16 cellular contexts compared by ENCODE assay signal in genomic region chr15:98401029-98401428, GRCh38.
A peak's percentile ranks its signal among the peaks of the same experiment; 100 is the strongest.
DNase-seq lines count a peak whose midpoint lies in the region; ATAC-seq, FAIRE-seq and TF ChIP-seq lines count a peak whose summit lies in the region.
"Had no signal": no experiment of that assay in that cellular context is flagged by ENCODE, and none has a peak within 500 bp of the region (broad histone marks: within the 10 kb centered on the region; RNA-seq: fewer than 3 reads in every experiment).

No MANE protein-coding gene starts in this region.

- H3K4me1 ChIP-seq in HepG2 (ENCODE audit: insufficient read depth, low read length) (peaks cover 6% of the 10 kb centered on the region; the same call in 1 of the 2 replicates), right lobe of liver (no peaks in the 10 kb centered on the region), right atrium auricular region (no peaks in the 10 kb centered on the region)
- H3K4me1 ChIP-seq: BLaER1 had no signal

- intact Hi-C loops in HepG2 (cut with micrococcal nuclease; ENCODE audit: unreplicated experiment) (loop anchor here (5.0 kb wide), 1 partner anchor 1861 kb away; no protein-coding TSS in a partner anchor), right lobe of liver (cut with DNase I) (no loop called here)
- intact Hi-C loops in activated CD4-positive, alpha-beta T cell treated with anti-CD3 and anti-CD28 coated beads, Interleukin-2, amount 10 ng/mL, durations not matched to agents 24 days and 14 days (cut with micrococcal nuclease): no loop called here

- ATAC-seq in HepG2 (no peak), right lobe of liver (no peak), GM18511 (IDR thresholded peaks at IDR 0.05; ENCODE audit: unreplicated experiment) (no peak)
- ATAC-seq: HCT116 had no signal

- DNase-seq in HepG2 (ENCODE audit: low spot score) (no peak), right lobe of liver (no peak), right atrium auricular region (ENCODE audit: low spot score) (peak; percentile 78), renal cortical epithelial cell (ENCODE audit: low read depth) (peak; percentile 91), RPMI8226 (no peak), NCI-H1417 (lab: John Stamatoyannopoulos, UW) (no peak)
- no peak for DNase-seq in activated CD4-positive, alpha-beta T cell treated with anti-CD3 and anti-CD28 coated beads, Interleukin-2, amount 10 ng/mL, durations not matched to agents 24 days and 14 days
- DNase-seq: 8988T; CD8-positive, alpha-beta memory T cell; GF-D8; GM23248; NCI-H2227 treated with DMSO at 0.1 percent for 48 hours; NCI-H526 had no signal

- in situ Hi-C loops in HepG2 (cut with HindIII; ENCODE audit: extremely low pct_ligation_motif_present, low pct_unique_long_range_greater_than_20kb): loop anchor here (25.0 kb wide), 1 partner anchor 489 kb away; no protein-coding TSS in a partner anchor

- H3K36me3 Mint-ChIP-seq in activated CD4-positive, alpha-beta T cell treated with anti-CD3 and anti-CD28 coated beads, Interleukin-2, amount 10 ng/mL, durations not matched to agents 24 days and 14 days (ENCODE audit: low read depth): no peaks in the 10 kb centered on the region
- H3K36me3 Mint-ChIP-seq: CD8-positive, alpha-beta memory T cell had no signal

- H3K9me3 Mint-ChIP-seq in activated CD4-positive, alpha-beta T cell treated with anti-CD3 and anti-CD28 coated beads, Interleukin-2, amount 10 ng/mL, durations not matched to agents 24 days and 14 days: no peaks in the 10 kb centered on the region
- H3K9me3 Mint-ChIP-seq: CD8-positive, alpha-beta memory T cell had no signal

- H3K9ac ChIP-seq in HepG2 (ENCODE audit: insufficient read depth, low read depth, low read length): no peak overlapping the region
- H3K9ac ChIP-seq: BLaER1, GM23248 had no signal

- H3K27ac Mint-ChIP-seq in activated CD4-positive, alpha-beta T cell treated with anti-CD3 and anti-CD28 coated beads, Interleukin-2, amount 10 ng/mL, durations not matched to agents 24 days and 14 days: no peak overlapping the region
- H3K27ac Mint-ChIP-seq: CD8-positive, alpha-beta memory T cell had no signal

- no peak overlapping the region for H3K4me2 ChIP-seq in HepG2 (ENCODE audit: low read depth, low read length)
- H3K4me2 ChIP-seq: BLaER1 had no signal

- H3K4me3 ChIP-seq in HepG2 (replicated peaks in 1 of 3; ENCODE audit: insufficient read depth in 1 of 3, low read depth in 2 of 3, low read length in 3 of 3): no peak overlapping the region
- H3K4me3 ChIP-seq in right lobe of liver: no peak overlapping the region
- no peak overlapping the region for H3K4me3 ChIP-seq in right atrium auricular region
- H3K4me3 ChIP-seq: BLaER1, GM23248 had no signal

- no peaks in the 10 kb centered on the region for H4K20me1 ChIP-seq in HepG2 (ENCODE audit: insufficient read depth, low read length)
- H4K20me1 ChIP-seq: BLaER1 had no signal

- TF ChIP-seq CTCF in HepG2 (CRISPR knock-in tag; IDR thresholded peaks at IDR 0.05) (no peak), right lobe of liver (IDR thresholded peaks at IDR 0.05) (no peak), right atrium auricular region (IDR thresholded peaks at IDR 0.05) (no peak)

- 17% methylated on average over 3 of the region's 3 CpGs for WGBS in HepG2 (ENCODE audit: low lambda C conversion rate)
- WGBS in right lobe of liver (ENCODE audit: insufficient coverage, low coverage, low lambda C conversion rate, missing lambda C conversion rate): 38% methylated on average over 3 of the region's 3 CpGs

- H2AFZ ChIP-seq in HepG2 (ENCODE audit: low read length): no peak overlapping the region
- H2AFZ ChIP-seq: GM23248 had no signal

- no TSS peak for BruUV-seq in HepG2 (replicated peaks; lab: Mats Ljungman, UMichigan)

- CTCF ChIA-PET in HepG2 (lab: Yijun Ruan, JAX; ENCODE audit: low intra/inter-chr PET ratio, low total read pairs): no interaction called here

- POLR2A ChIA-PET in HepG2 (lab: Yijun Ruan, JAX): no interaction called here

- no peak for TF ChIP-seq POLR2A in HepG2 (IDR thresholded peaks at IDR 0.05; ENCODE audit: insufficient read depth in 1 of 2, low read depth in 2 of 2, low read length in 2 of 2)
- TF ChIP-seq POLR2A in right lobe of liver (IDR thresholded peaks at IDR 0.05): no peak

- H3K4me3 Mint-ChIP-seq in activated CD4-positive, alpha-beta T cell treated with anti-CD3 and anti-CD28 coated beads, Interleukin-2, amount 10 ng/mL, durations not matched to agents 24 days and 14 days: no peak overlapping the region
- H3K4me3 Mint-ChIP-seq: CD8-positive, alpha-beta memory T cell had no signal

- TF ChIP-seq RAD21 in HepG2 (CRISPR knock-in tag; IDR thresholded peaks at IDR 0.05): no peak

- no peaks in the 10 kb centered on the region for H3K36me3 ChIP-seq in HepG2 (replicated peaks in 1 of 2; ENCODE audit: control insufficient read depth in 1 of 2, insufficient read depth in 2 of 2, low read length in 2 of 2)
- H3K36me3 ChIP-seq in right lobe of liver: no peaks in the 10 kb centered on the region
- H3K36me3 ChIP-seq in right atrium auricular region: no peaks in the 10 kb centered on the region
- H3K36me3 ChIP-seq: BLaER1 had no signal

- H3K9me3 ChIP-seq in HepG2 (ENCODE audit: low read length) (no peaks in the 10 kb centered on the region), right lobe of liver (no peaks in the 10 kb centered on the region), right atrium auricular region (no peaks in the 10 kb centered on the region)
- H3K9me3 ChIP-seq: BLaER1 had no signal

- no peaks in the 10 kb centered on the region for H3K4me1 Mint-ChIP-seq in activated CD4-positive, alpha-beta T cell treated with anti-CD3 and anti-CD28 coated beads, Interleukin-2, amount 10 ng/mL, durations not matched to agents 24 days and 14 days
- H3K4me1 Mint-ChIP-seq: CD8-positive, alpha-beta memory T cell had no signal

- H3K27ac ChIP-seq in HepG2 (ENCODE audit: extremely low read length, insufficient read depth, low read length) (no peak overlapping the region), right lobe of liver (no peak overlapping the region), right atrium auricular region (no peak overlapping the region)
- H3K27ac ChIP-seq: BLaER1, GM23248 had no signal

- no peaks in the 10 kb centered on the region for H3K27me3 Mint-ChIP-seq in activated CD4-positive, alpha-beta T cell treated with anti-CD3 and anti-CD28 coated beads, Interleukin-2, amount 10 ng/mL, durations not matched to agents 24 days and 14 days

- no peaks in the 10 kb centered on the region for H3K79me2 ChIP-seq in HepG2 (ENCODE audit: insufficient read depth, low read length)

- no peak for FAIRE-seq in HepG2 (lab: Jason Lieb, UNC)

- no peak for TF ChIP-seq EP300 in HepG2 (IDR thresholded peaks at IDR 0.05; ENCODE audit: low read depth in 2 of 2, low read length in 2 of 2)
- no peak for TF ChIP-seq EP300 in HepG2 (CRISPR knock-in tag; IDR thresholded peaks at IDR 0.05; ENCODE audit: borderline replicate concordance)

- H3K27me3 ChIP-seq in HepG2 (ENCODE audit: control insufficient read depth in 1 of 2, insufficient read depth in 2 of 2, low read length in 2 of 2) (peaks cover 0 to 6% of the 10 kb centered on the region in 2 experiments; a peak in 2 of 5 replicates), right lobe of liver (no peaks in the 10 kb centered on the region), right atrium auricular region (no peaks in the 10 kb centered on the region)
- H3K27me3 ChIP-seq: BLaER1 had no signal

TF ChIP-seq in HepG2, 621 proteins besides CTCF, POLR2A, EP300 and RAD21 (continues in another document):
- TF ChIP-seq ZNF124 (CRISPR knock-in tag; IDR thresholded peaks at IDR 0.05) (no peak), DMAP1 (CRISPR knock-in tag; IDR thresholded peaks at IDR 0.05) (no peak), ATF7 (IDR thresholded peaks at IDR 0.05) (0 out of 2 replicates have a peak, but pooled peaks have one; percentile 9), ATF7 (CRISPR knock-in tag; IDR thresholded peaks at IDR 0.05) (no peak), CEBPB (IDR thresholded peaks at IDR 0.05; ENCODE audit: borderline replicate concordance, low read depth, low read length) (peak; percentile 35; the same call in 1 of the 2 replicates), SUZ12 (IDR thresholded peaks at IDR 0.05; ENCODE audit: low read depth, low read length) (no peak), CC2D1A (CRISPR knock-in tag; IDR thresholded peaks at IDR 0.05) (no peak), DNMT3B (CRISPR knock-in tag; conservative IDR thresholded peaks at IDR 0.05) (no peak)

Comparison
In these comparisons a context has a peak if more than half of its experiments do, and no peak if none do; other contexts are left out.
1. DNase-seq: peak in right atrium auricular region (single experiment) and renal cortical epithelial cell (single experiment); none in HepG2 (single experiment), right lobe of liver (0 of 3), RPMI8226 (single experiment), activated CD4-positive, alpha-beta T cell treated with anti-CD3 and anti-CD28 coated beads, Interleukin-2, amount 10 ng/mL, durations not matched to agents 24 days and 14 days (single experiment) and NCI-H1417 (0 of 3).